Comparison of ENCODE assay signal across 9 cellular contexts in genomic region chr18:22378672-22379282, GRCh38. TPM values are rescaled to one million over a fixed set of nuclear protein-coding genes. Genes with fewer than 3 reads are reported as not detected.
DNase-seq lines count a peak whose midpoint lies in the region; ATAC-seq, FAIRE-seq and TF ChIP-seq lines count a peak whose summit lies in the region.
"Had no signal": no experiment of that assay in that cellular context is flagged by ENCODE, and none has a peak within 500 bp of the region (broad histone marks: within the 10 kb centered on the region; RNA-seq: fewer than 3 reads in every experiment).

No MANE protein-coding gene starts in this region.

- H3K27ac ChIP-seq in MM.1S (ENCODE audit: low read length): no peak overlapping the region
- H3K27ac ChIP-seq: BLaER1 treated with 17β-estradiol and CSF1 and Interleukin-3, amounts not matched to agents 10 nM and 100 nM had no signal

- H3K79me2 ChIP-seq in MM.1S (ENCODE audit: low read length): no peaks in the 10 kb centered on the region

- no peak overlapping the region for H3K4me3 ChIP-seq in MM.1S (ENCODE audit: low read length)
- no peak overlapping the region for H3K4me3 ChIP-seq in bronchial epithelial cell (ENCODE audit: low read depth, low read length)
- H3K4me3 ChIP-seq: BLaER1 treated with 17β-estradiol and CSF1 and Interleukin-3, amounts not matched to agents 10 nM and 100 nM had no signal

- H4K20me1 ChIP-seq in MM.1S (ENCODE audit: insufficient read depth, low read length): no peaks in the 10 kb centered on the region
- H4K20me1 ChIP-seq: BLaER1 treated with 17β-estradiol and CSF1 and Interleukin-3, amounts not matched to agents 10 nM and 100 nM had no signal

- ATAC-seq in HG03442 (IDR thresholded peaks at IDR 0.05; ENCODE audit: unreplicated experiment): no peak
- ATAC-seq in GM21528 (IDR thresholded peaks at IDR 0.05; ENCODE audit: low FRiP score, unreplicated experiment): no peak

- no peak overlapping the region for H3K9ac ChIP-seq in MM.1S (ENCODE audit: low read length)
- H3K9ac ChIP-seq: BLaER1 treated with 17β-estradiol and CSF1 and Interleukin-3, amounts not matched to agents 10 nM and 100 nM had no signal

- no peaks in the 10 kb centered on the region for H3K9me2 ChIP-seq in MM.1S (replicated peaks; ENCODE audit: insufficient read depth, low read length)

- H2AFZ ChIP-seq in MM.1S (ENCODE audit: low read length): no peak overlapping the region

- H3K27me3 ChIP-seq in MM.1S (replicated peaks; ENCODE audit: insufficient read depth, low read length) (no peaks in the 10 kb centered on the region), bronchial epithelial cell (ENCODE audit: control insufficient read depth, insufficient read depth, low read length) (no peaks in the 10 kb centered on the region)
- H3K27me3 ChIP-seq: BLaER1 treated with 17β-estradiol and CSF1 and Interleukin-3, amounts not matched to agents 10 nM and 100 nM had no signal

- no peak for FAIRE-seq in bronchial epithelial cell (lab: Jason Lieb, UNC)

- no peaks in the 10 kb centered on the region for H3F3A ChIP-seq in MM.1S (ENCODE audit: insufficient read depth, low read length)

- H3K4me1 ChIP-seq in MM.1S (ENCODE audit: low read length): no peaks in the 10 kb centered on the region
- H3K4me1 ChIP-seq: BLaER1 treated with 17β-estradiol and CSF1 and Interleukin-3, amounts not matched to agents 10 nM and 100 nM had no signal

- H3K9me3 ChIP-seq in MM.1S (replicated peaks; ENCODE audit: insufficient read depth, low read length): no peaks in the 10 kb centered on the region
- H3K9me3 ChIP-seq: BLaER1 treated with 17β-estradiol and CSF1 and Interleukin-3, amounts not matched to agents 10 nM and 100 nM had no signal

- no peak overlapping the region for H3K4me2 ChIP-seq in MM.1S (ENCODE audit: low read depth, low read length)
- H3K4me2 ChIP-seq: BLaER1 treated with 17β-estradiol and CSF1 and Interleukin-3, amounts not matched to agents 10 nM and 100 nM had no signal

- peak; percentile 40 for TF ChIP-seq CTCF in MM.1S (IDR thresholded peaks at IDR 0.05; ENCODE audit: low read length)
- peak; percentile 73 for TF ChIP-seq CTCF in bronchial epithelial cell (IDR thresholded peaks at IDR 0.05; ENCODE audit: insufficient read depth, low read length, severe bottlenecking)

- H3K36me3 ChIP-seq in MM.1S (replicated peaks; ENCODE audit: insufficient read depth, low read length) (no peaks in the 10 kb centered on the region), bronchial epithelial cell (ENCODE audit: control insufficient read depth, insufficient read depth, low read length) (no peaks in the 10 kb centered on the region)
- H3K36me3 ChIP-seq: BLaER1 treated with 17β-estradiol and CSF1 and Interleukin-3, amounts not matched to agents 10 nM and 100 nM had no signal

- DNase-seq in NCI-H2227 (lab: John Stamatoyannopoulos, UW; ENCODE audit: unreplicated experiment) (peak; percentile 1), NCI-H2227 treated with DMSO at 0.1 percent for 48 hours (lab: John Stamatoyannopoulos, UW) (no peak), MM.1S (no peak), bronchial epithelial cell (ENCODE audit: low read depth) (peak; percentile 60), lung microvascular endothelial cell (ENCODE audit: low read depth in 2 of 2) (peak; percentile 53 to 56), superior temporal gyrus (ENCODE audit: extremely low spot score) (no peak)

RNA-seq across cellular contexts. Expression of gene CTAGE1, which starts 38.9 kb away (rescaled TPM):
- total RNA-seq in bronchial epithelial cell (under 0.01 TPM in 1 of 2 replicates, not detected in the other), lung microvascular endothelial cell (not detected in 2 replicates)

Comparison
In these comparisons a context has a peak if more than half of its experiments do, and no peak if none do; other contexts are left out.
1. DNase-seq: peak in NCI-H2227 (single experiment), bronchial epithelial cell (single experiment) and lung microvascular endothelial cell (2 of 2); none in NCI-H2227 treated with DMSO at 0.1 percent for 48 hours (single experiment), MM.1S (single experiment) and superior temporal gyrus (single experiment).